Comparison of ENCODE assay signal across 7 cellular contexts in genomic region chr1:39519246-39519846, GRCh38. TPM values are rescaled to one million over a fixed set of nuclear protein-coding genes. Genes with fewer than 3 reads are reported as not detected.
"Had no signal": no experiment of that assay in that cellular context is flagged by ENCODE, and none has a peak within 500 bp of the region (broad histone marks: within the 10 kb centered on the region; RNA-seq: fewer than 3 reads in every experiment).

No MANE protein-coding gene starts in this region.

RNA-seq across cellular contexts. Expression of gene BMP8A, which starts 27.9 kb away (rescaled TPM):
- total RNA-seq: activated CD4-positive, alpha-beta memory T cell treated with anti-CD3 and anti-CD28 coated beads for 36 hours; activated CD4-positive, alpha-beta T cell treated with anti-CD3 and anti-CD28 coated beads, Interleukin-2, amount 10 ng/mL, durations not matched to agents 7 days and 5 days; activated naive CD4-positive, alpha-beta T cell treated with anti-CD3 and anti-CD28 coated beads for 36 hours; LHCN-M2; M059J; RPMI7951; T-helper 2 cell treated with Interferon-gamma antibody and Interleukin-4, amounts not matched to agents 100 ng/mL and 5 ng/mL, for 36 hours had no signal
